ENCODE assay signal across 1 cellular context in genomic region chr18:53687002-53687401, GRCh38.
TF ChIP-seq lines count a peak whose summit lies in the region.

No MANE protein-coding gene starts in this region.

TF ChIP-seq in H1, 55 proteins besides CTCF, POLR2A, EP300 and RAD21 (continued from another document):
- TF ChIP-seq TEAD4 (IDR thresholded peaks at IDR 0.05; ENCODE audit: low read depth, low read length) (no peak), TAF7 (optimal IDR thresholded peaks at IDR 0.05; ENCODE audit: borderline replicate concordance, low read depth, low read length) (no peak), ASH2L (IDR thresholded peaks at IDR 0.05; ENCODE audit: low read length) (no peak), RFX5 (IDR thresholded peaks at IDR 0.05; ENCODE audit: borderline replicate concordance, low read depth, low read length) (no peak), CHD2 (IDR thresholded peaks at IDR 0.05; ENCODE audit: low read length) (no peak)
TF ChIP-seq in H1: peak in this region for 0.
